ENCODE assay signal across 6 cellular contexts in genomic region chr15:77291107-77291506, GRCh38.
"Had no signal": no experiment of that assay in that cellular context is flagged by ENCODE, and none has a peak within 500 bp of the region (broad histone marks: within the 10 kb centered on the region; RNA-seq: fewer than 3 reads in every experiment).

No MANE protein-coding gene starts in this region.

- FAIRE-seq: G401.6, GM12878, GM12892, GM18507 had no signal

- H3K4me3 ChIP-seq: GM12878 had no signal

- DNase-seq: GDM1, GF-D8 had no signal
